13 cellular contexts compared by ENCODE assay signal in the genomic region with DNA sequence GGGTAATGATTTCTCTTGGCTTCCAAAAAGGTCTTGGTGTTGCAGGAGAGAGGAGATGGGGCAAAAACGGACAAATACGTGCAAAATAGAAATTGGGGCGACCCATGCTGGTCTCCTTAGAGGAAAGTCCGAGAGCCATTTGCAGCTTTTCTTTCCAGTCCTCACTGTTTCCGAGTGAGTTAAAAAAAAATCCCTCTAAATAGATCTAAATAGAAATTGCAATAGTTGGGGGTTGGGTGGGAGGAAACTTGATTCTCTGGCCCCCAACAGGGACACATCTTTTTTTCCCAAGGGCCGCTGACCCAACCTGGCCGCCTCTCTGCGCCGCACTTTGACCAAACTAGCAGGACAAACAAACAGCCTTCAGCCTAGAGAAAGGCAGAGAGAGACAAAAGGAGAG. TPM values are rescaled to one million over a fixed set of nuclear protein-coding genes. Genes with fewer than 3 reads are reported as not detected.
DNase-seq lines count a peak whose midpoint lies in the region; ATAC-seq, FAIRE-seq and TF ChIP-seq lines count a peak whose summit lies in the region.
"Had no signal": no experiment of that assay in that cellular context is flagged by ENCODE, and none has a peak within 500 bp of the region (broad histone marks: within the 10 kb centered on the region; RNA-seq: fewer than 3 reads in every experiment).

No MANE protein-coding gene starts in this region.

- H3K27me3 Mint-ChIP-seq in activated CD8-positive, alpha-beta T cell treated with anti-CD3 and anti-CD28 coated beads, Interleukin-2, amount 10 ng/mL, durations not matched to agents 7 days and 5 days (ENCODE audit: low read depth), result peaks cover 89% of the 10 kb centered on the region
- peaks cover 92% of the 10 kb centered on the region for H3K27me3 Mint-ChIP-seq in activated CD8-positive, alpha-beta T cell treated with anti-CD3 and anti-CD28 coated beads for 36 hours
- H3K27me3 Mint-ChIP-seq in H9 (ENCODE audit: low read depth), result peaks cover 100% of the 10 kb centered on the region
- peaks cover 36% of the 10 kb centered on the region for H3K27me3 Mint-ChIP-seq in endothelial cell (ENCODE audit: unreplicated experiment)
- H3K27me3 Mint-ChIP-seq in osteocyte (ENCODE audit: unreplicated experiment), result peaks cover 5% of the 10 kb centered on the region

- H3K4me2 ChIP-seq in H9 (ENCODE audit: insufficient read depth, insufficient read length, low read length), result peak overlapping the region; percentile 28

- CTCF ChIA-PET in activated CD8-positive, alpha-beta T cell treated with anti-CD3 and anti-CD28 coated beads, Interleukin-2, amount 10 ng/mL, durations not matched to agents 7 days and 5 days (lab: Charles Lee), result no interaction called here
- CTCF ChIA-PET in activated CD8-positive, alpha-beta T cell treated with anti-CD3 and anti-CD28 coated beads for 36 hours (lab: Charles Lee), result no interaction called here

- no peak overlapping the region for H3K14ac ChIP-seq in H9 (ENCODE audit: insufficient read depth, low read length)

- H3K23ac ChIP-seq in H9 (ENCODE audit: insufficient read length, low read depth, low read length), result no peak overlapping the region

- H3K56ac ChIP-seq in H9 (ENCODE audit: insufficient read length, low read depth, low read length), result no peak overlapping the region

- H2AFZ ChIP-seq in H9 (ENCODE audit: low read length), result no peak overlapping the region

- H3K18ac ChIP-seq in H9 (ENCODE audit: insufficient read length, low read depth, low read length), result no peak overlapping the region

- no peak overlapping the region for H3K4me3 ChIP-seq in kidney (ENCODE audit: low read length in 2 of 2)

- WGBS in H9 (ENCODE audit: extremely low coverage, insufficient read length, low lambda C conversion rate), result no CpG with 5 or more reads among the region's 9 CpGs

- ATAC-seq in activated CD8-positive, alpha-beta T cell treated with anti-CD3 and anti-CD28 coated beads, Interleukin-2, amount 10 ng/mL, durations not matched to agents 7 days and 5 days, result no peak
- no peak for ATAC-seq in activated CD8-positive, alpha-beta T cell treated with anti-CD3 and anti-CD28 coated beads for 36 hours
- no peak for ATAC-seq in GM18873 (IDR thresholded peaks at IDR 0.05; ENCODE audit: low FRiP score, unreplicated experiment)
- ATAC-seq in HG03135 (IDR thresholded peaks at IDR 0.05; ENCODE audit: unreplicated experiment), result no peak

- peaks cover 94% of the 10 kb centered on the region for H3K27me3 ChIP-seq in H9 (ENCODE audit: insufficient read depth, low read length)

- H4K5ac ChIP-seq in H9 (ENCODE audit: insufficient read length, low read depth, low read length), result no peak overlapping the region

- no peak overlapping the region for H3T11ph ChIP-seq in H9 (ENCODE audit: low read length)

- no peaks in the 10 kb centered on the region for H3K79me2 ChIP-seq in H9 (ENCODE audit: insufficient read depth, low read length)

- no peak overlapping the region for H3K27ac Mint-ChIP-seq in activated CD8-positive, alpha-beta T cell treated with anti-CD3 and anti-CD28 coated beads, Interleukin-2, amount 10 ng/mL, durations not matched to agents 7 days and 5 days
- H3K27ac Mint-ChIP-seq in activated CD8-positive, alpha-beta T cell treated with anti-CD3 and anti-CD28 coated beads for 36 hours, result no peak overlapping the region
- H3K27ac Mint-ChIP-seq in H9, result no peak overlapping the region
- no peak overlapping the region for H3K27ac Mint-ChIP-seq in endothelial cell (ENCODE audit: unreplicated experiment)
- H3K27ac Mint-ChIP-seq in osteocyte (ENCODE audit: unreplicated experiment), result peak overlapping the region; percentile 35

- H2BK12ac ChIP-seq in H9 (ENCODE audit: insufficient read length, low read depth, low read length), result no peak overlapping the region

- H3K4me1 ChIP-seq in H9 (ENCODE audit: insufficient read depth, low read length), result peaks cover 5% of the 10 kb centered on the region
- H3K4me1 ChIP-seq in kidney (ENCODE audit: control insufficient read depth in 1 of 2, insufficient read depth in 1 of 2, low read depth in 1 of 2, low read length in 2 of 2), result peaks cover 0 to 7% of the 10 kb centered on the region in 2 donors

- FAIRE-seq in kidney (lab: Jason Lieb, UNC), result no peak

- no peak overlapping the region for H2BK20ac ChIP-seq in H9 (ENCODE audit: low read depth, low read length, poor library complexity, severe bottlenecking)

- peaks cover 1% of the 10 kb centered on the region for H3K36me3 Mint-ChIP-seq in activated CD8-positive, alpha-beta T cell treated with anti-CD3 and anti-CD28 coated beads, Interleukin-2, amount 10 ng/mL, durations not matched to agents 7 days and 5 days (ENCODE audit: low read depth)
- no peaks in the 10 kb centered on the region for H3K36me3 Mint-ChIP-seq in activated CD8-positive, alpha-beta T cell treated with anti-CD3 and anti-CD28 coated beads for 36 hours (ENCODE audit: low read depth)
- H3K36me3 Mint-ChIP-seq in H9 (ENCODE audit: insufficient read depth in 1 of 3, low read depth in 3 of 3) (no peaks in the 10 kb centered on the region; a peak in 1 of 7 replicates), endothelial cell (ENCODE audit: low read depth, unreplicated experiment) (no peaks in the 10 kb centered on the region), osteocyte (ENCODE audit: unreplicated experiment) (peaks cover 3% of the 10 kb centered on the region)

- peaks cover 3% of the 10 kb centered on the region for H4K20me1 ChIP-seq in H9 (ENCODE audit: control insufficient read depth, insufficient read depth, insufficient read length)

- H3K4me3 Mint-ChIP-seq in activated CD8-positive, alpha-beta T cell treated with anti-CD3 and anti-CD28 coated beads, Interleukin-2, amount 10 ng/mL, durations not matched to agents 7 days and 5 days, result peak overlapping the region; percentile 34
- H3K4me3 Mint-ChIP-seq in activated CD8-positive, alpha-beta T cell treated with anti-CD3 and anti-CD28 coated beads for 36 hours, result no peak overlapping the region
- H3K4me3 Mint-ChIP-seq in H9 (peak overlapping the region; percentile 32 to 69; a peak in 4 of 5 replicates), endothelial cell (ENCODE audit: unreplicated experiment) (peak overlapping the region; percentile 81), osteocyte (ENCODE audit: unreplicated experiment) (peak overlapping the region; percentile 80)

- H4K91ac ChIP-seq in H9 (ENCODE audit: insufficient read length, low read depth, low read length), result no peak overlapping the region

- no peak overlapping the region for H4K8ac ChIP-seq in H9 (replicated peaks; ENCODE audit: insufficient read length, low read depth, low read length)

- intact Hi-C loops in activated CD8-positive, alpha-beta T cell treated with anti-CD3 and anti-CD28 coated beads for 36 hours (cut with micrococcal nuclease), result loop anchor here (10.0 kb wide), 1 partner anchor 1933 kb away; the partner anchor contains the start of gene TLX3
- intact Hi-C loops in kidney (cut with DNase I), result no loop called here

- no peaks in the 10 kb centered on the region for H3K9me3 ChIP-seq in H9 (ENCODE audit: control insufficient read depth, low read depth, low read length)
- no peaks in the 10 kb centered on the region for H3K9me3 ChIP-seq in kidney (ENCODE audit: control insufficient read depth in 1 of 2, low read length in 2 of 2)
- H3K9me3 ChIP-seq: adrenal gland had no signal

- peaks cover 28% of the 10 kb centered on the region for H3K4me1 Mint-ChIP-seq in activated CD8-positive, alpha-beta T cell treated with anti-CD3 and anti-CD28 coated beads, Interleukin-2, amount 10 ng/mL, durations not matched to agents 7 days and 5 days (ENCODE audit: low read depth)
- H3K4me1 Mint-ChIP-seq in activated CD8-positive, alpha-beta T cell treated with anti-CD3 and anti-CD28 coated beads for 36 hours (ENCODE audit: low read depth), result peaks cover 32% of the 10 kb centered on the region
- H3K4me1 Mint-ChIP-seq in H9, result peaks cover 56 to 76% of the 10 kb centered on the region in 2 experiments
- H3K4me1 Mint-ChIP-seq in endothelial cell (ENCODE audit: unreplicated experiment), result peaks cover 51% of the 10 kb centered on the region
- H3K4me1 Mint-ChIP-seq in osteocyte (ENCODE audit: unreplicated experiment), result peaks cover 36% of the 10 kb centered on the region

- H2AK5ac ChIP-seq in H9 (ENCODE audit: insufficient read length, low read length), result no peak overlapping the region

- DNase-seq in activated CD8-positive, alpha-beta T cell treated with anti-CD3 and anti-CD28 coated beads, Interleukin-2, amount 10 ng/mL, durations not matched to agents 7 days and 5 days, result no peak
- DNase-seq in activated CD8-positive, alpha-beta T cell treated with anti-CD3 and anti-CD28 coated beads for 36 hours, result no peak
- DNase-seq in H9, result no peak
- DNase-seq in endothelial cell (ENCODE audit: low spot score), result no peak
- no peak for DNase-seq in osteocyte (ENCODE audit: extremely low spot score, unreplicated experiment)
- DNase-seq in kidney, result no peak
- DNase-seq: activated CD4-positive, CD25-positive, alpha-beta regulatory T cell treated with anti-CD3 and anti-CD28 coated beads, Interleukin-2, amount 50 U/mL, for 72 hours; adrenal gland; NCI-H82 had no signal

- no peak overlapping the region for H2BK120ac ChIP-seq in H9 (ENCODE audit: low read depth, low read length, poor library complexity, severe bottlenecking)

- H3K4ac ChIP-seq in H9 (ENCODE audit: low read depth, low read length), result no peak overlapping the region

- no peak for TF ChIP-seq CTCF in activated CD8-positive, alpha-beta T cell treated with anti-CD3 and anti-CD28 coated beads for 36 hours (IDR thresholded peaks at IDR 0.05)
- no peak for TF ChIP-seq CTCF in H9 (conservative IDR thresholded peaks at IDR 0.05)
- no peak for TF ChIP-seq CTCF in endothelial cell (IDR thresholded peaks at IDR 0.05; ENCODE audit: unreplicated experiment)
- no peak for TF ChIP-seq CTCF in osteocyte (IDR thresholded peaks at IDR 0.05)
- TF ChIP-seq CTCF in kidney (IDR thresholded peaks at IDR 0.05; ENCODE audit: borderline replicate concordance, extremely low read depth, insufficient read depth), result no peak

- no peak overlapping the region for H2BK5ac ChIP-seq in H9 (ENCODE audit: insufficient read length, low read length)

- no peak overlapping the region for H3K27ac ChIP-seq in H9 (ENCODE audit: insufficient read length, low read depth, low read length)
- H3K27ac ChIP-seq in kidney (ENCODE audit: low read depth in 2 of 2, low read length in 2 of 2), result no peak overlapping the region
- H3K27ac ChIP-seq: adrenal gland, SJSA1 had no signal

- H3K9me3 Mint-ChIP-seq in activated CD8-positive, alpha-beta T cell treated with anti-CD3 and anti-CD28 coated beads, Interleukin-2, amount 10 ng/mL, durations not matched to agents 7 days and 5 days (ENCODE audit: insufficient read depth), result no peaks in the 10 kb centered on the region
- no peaks in the 10 kb centered on the region for H3K9me3 Mint-ChIP-seq in activated CD8-positive, alpha-beta T cell treated with anti-CD3 and anti-CD28 coated beads for 36 hours
- H3K9me3 Mint-ChIP-seq in H9 (peaks cover 3 to 9% of the 10 kb centered on the region in 2 experiments; a peak in 4 of 5 replicates), endothelial cell (ENCODE audit: unreplicated experiment) (no peaks in the 10 kb centered on the region), osteocyte (ENCODE audit: unreplicated experiment) (no peaks in the 10 kb centered on the region)

- no peak overlapping the region for H2BK15ac ChIP-seq in H9 (ENCODE audit: low read depth, low read length)

- H3K79me1 ChIP-seq in H9 (ENCODE audit: insufficient read depth, low read depth, low read length, poor library complexity, severe bottlenecking), result no peaks in the 10 kb centered on the region

- peaks cover 6% of the 10 kb centered on the region for H3K23me2 ChIP-seq in H9 (ENCODE audit: insufficient read length, low read depth, low read length, poor library complexity, severe bottlenecking)

- no peak overlapping the region for H3K9ac ChIP-seq in H9 (ENCODE audit: extremely low read depth, insufficient read length, low read length)
- no peak overlapping the region for H3K9ac ChIP-seq in kidney (ENCODE audit: low read length in 2 of 2)

- H3K36me3 ChIP-seq in kidney (ENCODE audit: control insufficient read depth in 1 of 2, insufficient read depth in 2 of 2, low read length in 2 of 2), result no peaks in the 10 kb centered on the region
- H3K36me3 ChIP-seq: adrenal gland, SJSA1 had no signal

- POLR2A ChIA-PET in activated CD8-positive, alpha-beta T cell treated with anti-CD3 and anti-CD28 coated beads, Interleukin-2, amount 10 ng/mL, durations not matched to agents 7 days and 5 days (lab: Charles Lee), result no interaction called here
- POLR2A ChIA-PET in activated CD8-positive, alpha-beta T cell treated with anti-CD3 and anti-CD28 coated beads for 36 hours (lab: Charles Lee), result interaction anchor here (0.6 to 0.9 kb wide), 2 partner anchors 9 to 379 kb away, joined by 3 read pairs; no protein-coding TSS in a partner anchor

RNA-seq across cellular contexts. Expression of gene NKX2-5, which starts 2.8 kb away (rescaled TPM):
- total RNA-seq in activated CD8-positive, alpha-beta T cell treated with anti-CD3 and anti-CD28 coated beads, Interleukin-2, amount 10 ng/mL, durations not matched to agents 7 days and 5 days, result not detected
- under 1 TPM in 1 of 2 experiments, not detected in 1; 0.36 TPM for total RNA-seq in activated CD8-positive, alpha-beta T cell treated with anti-CD3 and anti-CD28 coated beads for 36 hours
- total RNA-seq in H9 (2021) (0.29 and 0.81 TPM in 2 replicates), endothelial cell (ENCODE audit: unreplicated experiment) (not detected), osteocyte (15.5 and 16.4 TPM in 2 replicates), kidney (not detected)
- not detected for polyA plus RNA-seq in kidney (ENCODE audit: insufficient read depth, low read depth, low replicate concordance)
- total RNA-seq: adrenal gland, mononuclear cell, SJSA1 had no signal
